Comparison of ENCODE assay signal across 10 cellular contexts in the genomic region with DNA sequence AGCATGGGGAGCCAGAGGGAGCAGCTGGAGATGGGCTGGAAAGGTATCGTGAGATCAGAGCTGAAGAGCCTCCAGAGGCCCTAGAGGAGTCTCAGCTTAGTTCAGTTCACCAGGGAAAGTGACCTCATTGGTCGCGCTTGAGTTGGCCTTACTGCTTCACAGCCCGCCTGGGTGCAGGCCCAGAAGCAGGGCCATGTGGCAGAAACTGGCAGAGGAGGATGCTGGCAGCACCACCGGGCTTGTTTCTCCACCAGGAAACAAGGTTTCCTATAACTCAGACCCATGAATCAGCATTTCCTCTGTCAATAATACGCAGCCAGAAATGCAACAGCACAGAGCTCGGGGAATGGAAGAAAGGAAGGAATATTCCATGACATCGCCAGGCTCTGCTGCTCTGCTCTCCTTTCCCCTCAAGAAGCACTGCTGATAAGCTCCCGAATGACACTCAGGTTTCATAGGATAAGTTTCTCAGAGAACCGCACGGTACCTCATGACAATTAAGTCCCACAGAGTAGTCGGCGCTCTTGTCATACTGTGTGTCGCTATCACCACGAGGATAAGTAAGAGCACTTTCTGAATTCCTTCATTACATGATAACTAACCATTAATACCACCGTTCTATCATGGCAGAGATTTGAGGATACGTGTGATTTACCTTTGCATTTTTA.
A peak's percentile ranks its signal among the peaks of the same experiment; 100 is the strongest.
DNase-seq lines count a peak whose midpoint lies in the region; ATAC-seq and TF ChIP-seq lines count a peak whose summit lies in the region.
"Had no signal": no experiment of that assay in that cellular context is flagged by ENCODE, and none has a peak within 500 bp of the region (broad histone marks: within the 10 kb centered on the region; RNA-seq: fewer than 3 reads in every experiment).

No MANE protein-coding gene starts in this region.

- H3K4me2 ChIP-seq in DOHH2 (ENCODE audit: low read length): peak overlapping the region; percentile 12; the same call in 1 of the 2 replicates

- no peaks in the 10 kb centered on the region for H3K9me3 ChIP-seq in DOHH2 (ENCODE audit: control insufficient read depth, insufficient read depth, low read length)

- H3K4me3 ChIP-seq in DOHH2 (ENCODE audit: low read length): no peak overlapping the region
- H3K4me3 ChIP-seq in H7 (ENCODE audit: insufficient read depth, low read depth, low read length): no peak overlapping the region

- no peaks in the 10 kb centered on the region for H3K79me2 ChIP-seq in DOHH2 (ENCODE audit: control insufficient read depth, low read length)

- H3K27ac ChIP-seq in DOHH2 (ENCODE audit: low read depth, low read length): no peak overlapping the region

- H3K36me3 ChIP-seq in DOHH2 (ENCODE audit: control insufficient read depth, low read length) (no peaks in the 10 kb centered on the region), H7 (replicated peaks; ENCODE audit: control insufficient read depth, insufficient read depth, low read length) (no peaks in the 10 kb centered on the region)

- DNase-seq in NCI-H226 (peak; percentile 15), fibroblast of gingiva (ENCODE audit: low read depth) (peak; percentile 84), nucleus accumbens (lab: John Stamatoyannopoulos, UW) (peak in 31 of 56 donors; percentile 4 to 68 (median 38)), H7 (no peak)
- no peak for DNase-seq in central memory CD4-positive, alpha-beta T cell
- DNase-seq: activated CD4-positive, alpha-beta T cell treated with anti-CD3 and anti-CD28 coated beads, Interleukin-2, amount 50 U/mL, for 1 hour; stimulated activated CD4-positive, alpha-beta T cell treated with anti-CD3 and anti-CD28 coated beads, Interleukin-4, amount 100 ng/mL, for 1 hour had no signal

- no peak for ATAC-seq in GM18511 (IDR thresholded peaks at IDR 0.05; ENCODE audit: unreplicated experiment)
- no peak for ATAC-seq in activated CD4-positive, CD25-positive, alpha-beta regulatory T cell treated with anti-CD3 and anti-CD28 coated beads, Interleukin-2, amount 50 U/mL, for 24 hours

- no peak for TF ChIP-seq CTCF in DOHH2 (IDR thresholded peaks at IDR 0.05; ENCODE audit: low read depth, low read length, poor library complexity, severe bottlenecking)

- no peaks in the 10 kb centered on the region for H4K20me1 ChIP-seq in DOHH2 (ENCODE audit: control insufficient read depth, insufficient read depth, low read depth, low read length)

- no peaks in the 10 kb centered on the region for H3F3A ChIP-seq in DOHH2 (ENCODE audit: control insufficient read depth, insufficient read depth)

- H3K9me2 ChIP-seq in DOHH2 (replicated peaks; ENCODE audit: control insufficient read depth, low read length): no peaks in the 10 kb centered on the region

- H3K4me1 ChIP-seq in DOHH2 (ENCODE audit: control insufficient read depth, low read length): peaks cover 33% of the 10 kb centered on the region

- no peaks in the 10 kb centered on the region for H3K27me3 ChIP-seq in DOHH2 (ENCODE audit: control insufficient read depth, low read length)
- no peaks in the 10 kb centered on the region for H3K27me3 ChIP-seq in H7 (ENCODE audit: control insufficient read depth, insufficient read depth, low read length)

Comparison
In these comparisons a context has a peak if more than half of its experiments do, and no peak if none do; other contexts are left out.
1. DNase-seq: peak in NCI-H226 (single experiment), fibroblast of gingiva (single experiment) and nucleus accumbens (31 of 56); none in central memory CD4-positive, alpha-beta T cell (single experiment) and H7 (single experiment).